In the genomic region with DNA sequence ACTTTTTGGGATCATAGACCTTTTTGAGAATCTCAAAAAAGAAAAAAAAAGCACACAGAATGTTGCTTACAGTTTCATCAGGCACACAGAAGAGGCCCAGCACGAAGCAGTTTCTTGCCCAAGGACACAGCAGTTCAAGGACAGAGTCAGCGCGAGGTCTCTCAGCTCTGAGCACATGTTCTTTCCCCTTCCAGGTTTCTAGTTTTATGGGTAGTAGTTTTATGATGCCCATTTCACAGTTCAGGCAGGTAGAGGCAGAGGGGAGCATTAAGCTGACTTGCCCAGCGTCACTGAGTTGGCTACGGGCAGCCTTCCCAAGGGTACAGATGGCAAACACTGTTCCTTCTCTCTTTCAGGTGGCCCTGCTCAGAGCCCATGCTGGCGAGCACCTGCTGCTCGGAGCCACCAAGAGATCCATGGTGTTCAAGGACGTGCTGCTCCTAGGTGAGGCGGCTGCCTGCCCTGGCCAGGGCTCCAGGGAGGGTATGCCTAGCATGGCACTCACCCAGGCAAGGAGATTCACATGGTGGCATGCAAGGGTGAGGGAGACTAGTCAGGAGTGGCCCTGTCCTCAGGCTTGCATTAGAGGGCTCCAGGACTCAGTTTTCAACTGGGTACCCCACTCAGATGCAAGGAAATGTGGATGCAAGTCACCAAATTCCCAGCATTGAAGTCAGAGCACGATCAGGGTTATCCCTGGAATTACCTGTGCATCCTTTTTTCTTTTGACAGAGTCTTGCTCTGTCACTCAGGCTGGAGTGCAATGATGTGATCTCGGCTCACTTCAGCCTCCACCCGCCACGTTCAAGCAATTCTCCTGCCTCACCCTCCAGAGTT, we compare ENCODE assay signal across 1 cellular context.
A peak's percentile ranks its signal among the peaks of the same experiment; 100 is the strongest.
TF ChIP-seq lines count a peak whose summit lies in the region.

No MANE protein-coding gene starts in this region.

TF ChIP-seq in HepG2, 621 proteins besides CTCF, POLR2A, EP300 and RAD21 (continued from another document and continues in another):
- TF ChIP-seq FOXO4 (CRISPR knock-in tag; conservative IDR thresholded peaks at IDR 0.05) (no peak), SP4 (CRISPR knock-in tag; IDR thresholded peaks at IDR 0.05) (no peak), BCL6 (CRISPR knock-in tag; IDR thresholded peaks at IDR 0.05) (peak; percentile 88), ZNF746 (CRISPR knock-in tag; IDR thresholded peaks at IDR 0.05) (no peak; the same call in 1 of the 2 replicates), ZNF790 (CRISPR knock-in tag; IDR thresholded peaks at IDR 0.05; ENCODE audit: borderline replicate concordance) (0 out of 2 replicates have a peak, but pooled peaks have one; percentile 6), MED1 (CRISPR knock-in tag; IDR thresholded peaks at IDR 0.05) (peak; percentile 95), KDM2A (CRISPR knock-in tag; IDR thresholded peaks at IDR 0.05; ENCODE audit: borderline replicate concordance, low read depth) (peak; percentile 8; the same call in 1 of the 2 replicates), ZNF839 (CRISPR knock-in tag; IDR thresholded peaks at IDR 0.05; ENCODE audit: borderline replicate concordance) (0 out of 2 replicates have a peak, but pooled peaks have one; percentile 33), TEAD2 (CRISPR knock-in tag; IDR thresholded peaks at IDR 0.05) (no peak), MAFK (conservative IDR thresholded peaks at IDR 0.05 in 1 of 2, IDR thresholded peaks at IDR 0.05 in 1 of 2; ENCODE audit: low read length in 2 of 2) (no peak), NKX3-1 (CRISPR knock-in tag; IDR thresholded peaks at IDR 0.05) (no peak), ZNF563 (CRISPR knock-in tag; IDR thresholded peaks at IDR 0.05) (no peak; the same call in 1 of the 2 replicates), CENPX (CRISPR knock-in tag; IDR thresholded peaks at IDR 0.05) (no peak), HOXA7 (CRISPR knock-in tag; IDR thresholded peaks at IDR 0.05) (no peak), MEIS2 (CRISPR knock-in tag; IDR thresholded peaks at IDR 0.05) (peak; percentile 49; the same call in 1 of the 2 replicates), ZNF333 (CRISPR knock-in tag; IDR thresholded peaks at IDR 0.05; ENCODE audit: borderline replicate concordance) (peak; percentile 80; the same call in 1 of the 2 replicates), ZBTB42 (CRISPR knock-in tag; IDR thresholded peaks at IDR 0.05) (0 out of 2 replicates have a peak, but pooled peaks have one; percentile 27), NRL (CRISPR knock-in tag; IDR thresholded peaks at IDR 0.05; ENCODE audit: borderline replicate concordance) (peak; percentile 94), AGO2 (optimal IDR thresholded peaks at IDR 0.05; ENCODE audit: low read depth, low read length) (peak; percentile 88), HINFP (CRISPR knock-in tag; IDR thresholded peaks at IDR 0.05; ENCODE audit: low read depth) (0 out of 2 replicates have a peak, but pooled peaks have one; percentile 20), RBM22 (optimal IDR thresholded peaks at IDR 0.05; ENCODE audit: low read length) (peak; percentile 79), ZMYM4 (CRISPR knock-in tag; IDR thresholded peaks at IDR 0.05) (no peak; the same call in 1 of the 2 replicates), ZKSCAN1 (IDR thresholded peaks at IDR 0.05; ENCODE audit: low read length) (no peak), FLYWCH1 (CRISPR knock-in tag; IDR thresholded peaks at IDR 0.05) (no peak), LBX2 (CRISPR knock-in tag; IDR thresholded peaks at IDR 0.05; ENCODE audit: borderline replicate concordance) (no peak), MED13 (CRISPR knock-in tag; IDR thresholded peaks at IDR 0.05) (0 out of 2 replicates have a peak, but pooled peaks have one; percentile 61), NFYB (CRISPR knock-in tag; IDR thresholded peaks at IDR 0.05) (no peak), ZNF441 (CRISPR knock-in tag; IDR thresholded peaks at IDR 0.05; ENCODE audit: borderline replicate concordance) (no peak), ZNF263 (CRISPR knock-in tag; IDR thresholded peaks at IDR 0.05) (peak; percentile 52; the same call in 1 of the 2 replicates), HOXA3 (CRISPR knock-in tag; IDR thresholded peaks at IDR 0.05) (peak; percentile 78), ZNF670 (CRISPR knock-in tag; IDR thresholded peaks at IDR 0.05; ENCODE audit: borderline replicate concordance) (peak; percentile 77), FOSL2 (CRISPR knock-in tag; IDR thresholded peaks at IDR 0.05) (peak; percentile 85), RBFOX2 (IDR thresholded peaks at IDR 0.05; ENCODE audit: low read depth, low read length) (peak; percentile 58; the same call in 1 of the 2 replicates), NR3C1 (CRISPR knock-in tag; IDR thresholded peaks at IDR 0.05) (no peak), ZNF772 (CRISPR knock-in tag; IDR thresholded peaks at IDR 0.05) (no peak; the same call in 1 of the 2 replicates), ZNF703 (CRISPR knock-in tag; IDR thresholded peaks at IDR 0.05; ENCODE audit: borderline replicate concordance) (no peak), SAFB2 (CRISPR knock-in tag; IDR thresholded peaks at IDR 0.05; ENCODE audit: borderline replicate concordance, low read depth) (no peak; the same call in 1 of the 2 replicates), FOXK2 (IDR thresholded peaks at IDR 0.05) (no peak), FOXP1 (IDR thresholded peaks at IDR 0.05) (no peak), FOXP1 (CRISPR knock-in tag; IDR thresholded peaks at IDR 0.05) (peak; percentile 18; the same call in 1 of the 2 replicates)
- TF ChIP-seq, protein P1, sequence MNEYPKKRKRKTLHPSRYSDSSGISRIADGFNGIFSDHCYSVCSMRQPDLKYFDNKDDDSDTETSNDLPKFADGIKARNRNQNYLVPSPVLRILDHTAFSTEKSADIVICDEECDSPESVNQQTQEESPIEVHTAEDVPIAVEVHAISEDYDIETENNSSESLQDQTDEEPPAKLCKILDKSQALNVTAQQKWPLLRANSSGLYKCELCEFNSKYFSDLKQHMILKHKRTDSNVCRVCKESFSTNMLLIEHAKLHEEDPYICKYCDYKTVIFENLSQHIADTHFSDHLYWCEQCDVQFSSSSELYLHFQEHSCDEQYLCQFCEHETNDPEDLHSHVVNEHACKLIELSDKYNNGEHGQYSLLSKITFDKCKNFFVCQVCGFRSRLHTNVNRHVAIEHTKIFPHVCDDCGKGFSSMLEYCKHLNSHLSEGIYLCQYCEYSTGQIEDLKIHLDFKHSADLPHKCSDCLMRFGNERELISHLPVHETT (CRISPR knock-in tag; conservative IDR thresholded peaks at IDR 0.05), result no peak
- TF ChIP-seq, protein P2, sequence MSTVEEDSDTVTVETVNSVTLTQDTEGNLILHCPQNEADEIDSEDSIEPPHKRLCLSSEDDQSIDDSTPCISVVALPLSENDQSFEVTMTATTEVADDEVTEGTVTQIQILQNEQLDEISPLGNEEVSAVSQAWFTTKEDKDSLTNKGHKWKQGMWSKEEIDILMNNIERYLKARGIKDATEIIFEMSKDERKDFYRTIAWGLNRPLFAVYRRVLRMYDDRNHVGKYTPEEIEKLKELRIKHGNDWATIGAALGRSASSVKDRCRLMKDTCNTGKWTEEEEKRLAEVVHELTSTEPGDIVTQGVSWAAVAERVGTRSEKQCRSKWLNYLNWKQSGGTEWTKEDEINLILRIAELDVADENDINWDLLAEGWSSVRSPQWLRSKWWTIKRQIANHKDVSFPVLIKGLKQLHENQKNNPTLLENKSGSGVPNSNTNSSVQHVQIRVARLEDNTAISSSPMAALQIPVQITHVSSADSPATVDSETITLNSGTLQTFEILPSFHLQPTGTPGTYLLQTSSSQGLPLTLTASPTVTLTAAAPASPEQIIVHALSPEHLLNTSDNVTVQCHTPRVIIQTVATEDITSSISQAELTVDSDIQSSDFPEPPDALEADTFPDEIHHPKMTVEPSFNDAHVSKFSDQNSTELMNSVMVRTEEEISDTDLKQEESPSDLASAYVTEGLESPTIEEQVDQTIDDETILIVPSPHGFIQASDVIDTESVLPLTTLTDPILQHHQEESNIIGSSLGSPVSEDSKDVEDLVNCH (CRISPR knock-in tag; IDR thresholded peaks at IDR 0.05), result no peak; the same call in 1 of the 2 replicates
- TF ChIP-seq, protein P3, sequence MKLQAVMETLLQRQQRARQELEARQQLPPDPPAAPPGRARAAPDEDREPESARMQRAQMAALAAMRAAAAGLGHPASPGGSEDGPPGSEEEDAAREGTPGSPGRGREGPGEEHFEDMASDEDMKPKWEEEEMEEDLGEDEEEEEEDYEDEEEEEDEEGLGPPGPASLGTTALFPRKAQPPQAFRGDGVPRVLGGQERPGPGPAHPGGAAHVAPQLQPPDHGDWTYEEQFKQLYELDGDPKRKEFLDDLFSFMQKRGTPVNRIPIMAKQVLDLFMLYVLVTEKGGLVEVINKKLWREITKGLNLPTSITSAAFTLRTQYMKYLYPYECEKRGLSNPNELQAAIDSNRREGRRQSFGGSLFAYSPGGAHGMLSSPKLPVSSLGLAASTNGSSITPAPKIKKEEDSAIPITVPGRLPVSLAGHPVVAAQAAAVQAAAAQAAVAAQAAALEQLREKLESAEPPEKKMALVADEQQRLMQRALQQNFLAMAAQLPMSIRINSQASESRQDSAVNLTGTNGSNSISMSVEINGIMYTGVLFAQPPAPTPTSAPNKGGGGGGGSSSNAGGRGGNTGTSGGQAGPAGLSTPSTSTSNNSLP (IDR thresholded peaks at IDR 0.05; ENCODE audit: low read depth, low read length), result no peak
- TF ChIP-seq, protein P4, sequence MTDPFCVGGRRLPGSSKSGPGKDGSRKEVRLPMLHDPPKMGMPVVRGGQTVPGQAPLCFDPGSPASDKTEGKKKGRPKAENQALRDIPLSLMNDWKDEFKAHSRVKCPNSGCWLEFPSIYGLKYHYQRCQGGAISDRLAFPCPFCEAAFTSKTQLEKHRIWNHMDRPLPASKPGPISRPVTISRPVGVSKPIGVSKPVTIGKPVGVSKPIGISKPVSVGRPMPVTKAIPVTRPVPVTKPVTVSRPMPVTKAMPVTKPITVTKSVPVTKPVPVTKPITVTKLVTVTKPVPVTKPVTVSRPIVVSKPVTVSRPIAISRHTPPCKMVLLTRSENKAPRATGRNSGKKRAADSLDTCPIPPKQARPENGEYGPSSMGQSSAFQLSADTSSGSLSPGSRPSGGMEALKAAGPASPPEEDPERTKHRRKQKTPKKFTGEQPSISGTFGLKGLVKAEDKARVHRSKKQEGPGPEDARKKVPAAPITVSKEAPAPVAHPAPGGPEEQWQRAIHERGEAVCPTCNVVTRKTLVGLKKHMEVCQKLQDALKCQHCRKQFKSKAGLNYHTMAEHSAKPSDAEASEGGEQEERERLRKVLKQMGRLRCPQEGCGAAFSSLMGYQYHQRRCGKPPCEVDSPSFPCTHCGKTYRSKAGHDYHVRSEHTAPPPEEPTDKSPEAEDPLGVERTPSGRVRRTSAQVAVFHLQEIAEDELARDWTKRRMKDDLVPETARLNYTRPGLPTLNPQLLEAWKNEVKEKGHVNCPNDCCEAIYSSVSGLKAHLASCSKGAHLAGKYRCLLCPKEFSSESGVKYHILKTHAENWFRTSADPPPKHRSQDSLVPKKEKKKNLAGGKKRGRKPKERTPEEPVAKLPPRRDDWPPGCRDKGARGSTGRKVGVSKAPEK (CRISPR knock-in tag; IDR thresholded peaks at IDR 0.05; ENCODE audit: borderline replicate concordance), result no peak
- TF ChIP-seq, protein P5, sequence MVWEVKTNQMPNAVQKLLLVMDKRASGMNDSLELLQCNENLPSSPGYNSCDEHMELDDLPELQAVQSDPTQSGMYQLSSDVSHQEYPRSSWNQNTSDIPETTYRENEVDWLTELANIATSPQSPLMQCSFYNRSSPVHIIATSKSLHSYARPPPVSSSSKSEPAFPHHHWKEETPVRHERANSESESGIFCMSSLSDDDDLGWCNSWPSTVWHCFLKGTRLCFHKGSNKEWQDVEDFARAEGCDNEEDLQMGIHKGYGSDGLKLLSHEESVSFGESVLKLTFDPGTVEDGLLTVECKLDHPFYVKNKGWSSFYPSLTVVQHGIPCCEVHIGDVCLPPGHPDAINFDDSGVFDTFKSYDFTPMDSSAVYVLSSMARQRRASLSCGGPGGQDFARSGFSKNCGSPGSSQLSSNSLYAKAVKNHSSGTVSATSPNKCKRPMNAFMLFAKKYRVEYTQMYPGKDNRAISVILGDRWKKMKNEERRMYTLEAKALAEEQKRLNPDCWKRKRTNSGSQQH (CRISPR knock-in tag; IDR thresholded peaks at IDR 0.05; ENCODE audit: low read depth), result no peak
- TF ChIP-seq, protein P6, sequence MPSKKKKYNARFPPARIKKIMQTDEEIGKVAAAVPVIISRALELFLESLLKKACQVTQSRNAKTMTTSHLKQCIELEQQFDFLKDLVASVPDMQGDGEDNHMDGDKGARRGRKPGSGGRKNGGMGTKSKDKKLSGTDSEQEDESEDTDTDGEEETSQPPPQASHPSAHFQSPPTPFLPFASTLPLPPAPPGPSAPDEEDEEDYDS (CRISPR knock-in tag; IDR thresholded peaks at IDR 0.05), result 0 out of 2 replicates have a peak, but pooled peaks have one; percentile 20
- TF ChIP-seq, protein P7, sequence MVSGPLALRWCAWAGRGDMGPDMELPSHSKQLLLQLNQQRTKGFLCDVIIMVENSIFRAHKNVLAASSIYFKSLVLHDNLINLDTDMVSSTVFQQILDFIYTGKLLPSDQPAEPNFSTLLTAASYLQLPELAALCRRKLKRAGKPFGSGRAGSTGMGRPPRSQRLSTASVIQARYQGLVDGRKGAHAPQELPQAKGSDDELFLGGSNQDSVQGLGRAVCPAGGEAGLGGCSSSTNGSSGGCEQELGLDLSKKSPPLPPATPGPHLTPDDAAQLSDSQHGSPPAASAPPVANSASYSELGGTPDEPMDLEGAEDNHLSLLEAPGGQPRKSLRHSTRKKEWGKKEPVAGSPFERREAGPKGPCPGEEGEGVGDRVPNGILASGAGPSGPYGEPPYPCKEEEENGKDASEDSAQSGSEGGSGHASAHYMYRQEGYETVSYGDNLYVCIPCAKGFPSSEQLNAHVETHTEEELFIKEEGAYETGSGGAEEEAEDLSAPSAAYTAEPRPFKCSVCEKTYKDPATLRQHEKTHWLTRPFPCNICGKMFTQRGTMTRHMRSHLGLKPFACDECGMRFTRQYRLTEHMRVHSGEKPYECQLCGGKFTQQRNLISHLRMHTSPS (CRISPR knock-in tag; IDR thresholded peaks at IDR 0.05; ENCODE audit: low read depth), result peak; percentile 80; the same call in 1 of the 2 replicates
